1 cellular context compared by ENCODE assay signal in the genomic region with DNA sequence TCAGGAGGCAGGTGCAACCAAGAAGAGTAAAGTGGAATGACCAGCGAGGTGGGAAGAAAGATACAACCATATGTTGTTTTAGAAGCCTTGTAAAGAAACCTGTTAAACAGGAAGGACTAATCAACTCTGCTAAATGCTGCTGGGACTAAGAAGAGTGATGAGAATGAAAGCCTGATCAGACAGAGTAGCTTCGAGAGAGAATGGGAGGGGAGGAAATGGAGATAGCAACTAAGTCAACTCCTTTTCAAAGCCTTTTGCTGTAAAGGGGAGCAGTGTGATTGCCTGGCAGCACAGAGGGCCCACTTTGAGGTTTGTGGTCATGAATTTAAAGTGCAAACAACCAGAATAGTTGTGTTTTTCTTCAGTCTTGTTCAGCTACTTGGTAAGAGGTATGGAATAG.
TF ChIP-seq lines count a peak whose summit lies in the region.

No MANE protein-coding gene starts in this region.

TF ChIP-seq in IMR-90, 13 proteins besides CTCF, POLR2A, EP300 and RAD21 (continued from another document):
- TF ChIP-seq BHLHE40 (IDR thresholded peaks at IDR 0.05; ENCODE audit: low read depth, low read length), result no peak
- TF ChIP-seq, protein P1, sequence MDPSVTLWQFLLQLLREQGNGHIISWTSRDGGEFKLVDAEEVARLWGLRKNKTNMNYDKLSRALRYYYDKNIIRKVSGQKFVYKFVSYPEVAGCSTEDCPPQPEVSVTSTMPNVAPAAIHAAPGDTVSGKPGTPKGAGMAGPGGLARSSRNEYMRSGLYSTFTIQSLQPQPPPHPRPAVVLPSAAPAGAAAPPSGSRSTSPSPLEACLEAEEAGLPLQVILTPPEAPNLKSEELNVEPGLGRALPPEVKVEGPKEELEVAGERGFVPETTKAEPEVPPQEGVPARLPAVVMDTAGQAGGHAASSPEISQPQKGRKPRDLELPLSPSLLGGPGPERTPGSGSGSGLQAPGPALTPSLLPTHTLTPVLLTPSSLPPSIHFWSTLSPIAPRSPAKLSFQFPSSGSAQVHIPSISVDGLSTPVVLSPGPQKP (IDR thresholded peaks at IDR 0.05; ENCODE audit: borderline replicate concordance, low read depth, low read length), result no peak
- no peak for TF ChIP-seq CEBPB (IDR thresholded peaks at IDR 0.05; ENCODE audit: low read depth, low read length)
- TF ChIP-seq FOS (IDR thresholded peaks at IDR 0.05; ENCODE audit: low read depth, low read length), result no peak
- no peak for TF ChIP-seq MAZ (IDR thresholded peaks at IDR 0.05; ENCODE audit: borderline replicate concordance, low read depth, low read length)
- TF ChIP-seq RFX5 (IDR thresholded peaks at IDR 0.05; ENCODE audit: low read depth, low read length), result no peak
- TF ChIP-seq SMC3 (IDR thresholded peaks at IDR 0.05; ENCODE audit: low read depth, low read length), result no peak
- TF ChIP-seq CHD1 (IDR thresholded peaks at IDR 0.05; ENCODE audit: low read depth, low read length), result no peak
- TF ChIP-seq, protein P2, sequence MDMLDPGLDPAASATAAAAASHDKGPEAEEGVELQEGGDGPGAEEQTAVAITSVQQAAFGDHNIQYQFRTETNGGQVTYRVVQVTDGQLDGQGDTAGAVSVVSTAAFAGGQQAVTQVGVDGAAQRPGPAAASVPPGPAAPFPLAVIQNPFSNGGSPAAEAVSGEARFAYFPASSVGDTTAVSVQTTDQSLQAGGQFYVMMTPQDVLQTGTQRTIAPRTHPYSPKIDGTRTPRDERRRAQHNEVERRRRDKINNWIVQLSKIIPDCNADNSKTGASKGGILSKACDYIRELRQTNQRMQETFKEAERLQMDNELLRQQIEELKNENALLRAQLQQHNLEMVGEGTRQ (IDR thresholded peaks at IDR 0.05; ENCODE audit: low read depth, low read length), result no peak
- TF ChIP-seq RCOR1 (IDR thresholded peaks at IDR 0.05; ENCODE audit: insufficient replicate concordance, low read length), result no peak
